11 cellular contexts compared by ENCODE assay signal in genomic region chr11:61700720-61701119, GRCh38. TPM values are rescaled to one million over a fixed set of nuclear protein-coding genes. Genes with fewer than 3 reads are reported as not detected.
DNase-seq lines count a peak whose midpoint lies in the region; ATAC-seq, FAIRE-seq and TF ChIP-seq lines count a peak whose summit lies in the region.
"Had no signal": no experiment of that assay in that cellular context is flagged by ENCODE, and none has a peak within 500 bp of the region (broad histone marks: within the 10 kb centered on the region; RNA-seq: fewer than 3 reads in every experiment).

No MANE protein-coding gene starts in this region.

- POLR2A ChIA-PET in Panc1 (lab: Charles Lee), result no interaction called here

- no peak overlapping the region for H3K4me3 ChIP-seq in Panc1 (ENCODE audit: low read depth in 2 of 2, low read length in 2 of 2)
- no peak overlapping the region for H3K4me3 ChIP-seq in mammary epithelial cell (replicated peaks in 1 of 3; ENCODE audit: insufficient read depth in 1 of 3, low read depth in 2 of 3, low read length in 3 of 3)
- H3K4me3 ChIP-seq in hepatocyte, result no peak overlapping the region
- no peak overlapping the region for H3K4me3 ChIP-seq in transverse colon
- H3K4me3 ChIP-seq: suprapubic skin had no signal

- H3K36me3 ChIP-seq in Panc1 (ENCODE audit: control insufficient read depth, insufficient read depth, low read length) (no peaks in the 10 kb centered on the region), mammary epithelial cell (ENCODE audit: insufficient read depth, low read length) (no peaks in the 10 kb centered on the region), hepatocyte (replicated peaks; ENCODE audit: insufficient read depth, low read depth) (no peaks in the 10 kb centered on the region), transverse colon (no peaks in the 10 kb centered on the region)
- H3K36me3 ChIP-seq: suprapubic skin had no signal

- no peaks in the 10 kb centered on the region for H3K79me2 ChIP-seq in mammary epithelial cell (ENCODE audit: insufficient read depth, low read length)
- H3K79me2 ChIP-seq in hepatocyte, result peaks cover 33% of the 10 kb centered on the region

- DNase-seq in Panc1 (ENCODE audit: low read depth, low spot score) (no peak), mammary epithelial cell (peak; percentile 19), hepatocyte (ENCODE audit: low spot score) (no peak), transverse colon (no peak), frontal cortex (ENCODE audit: low spot score in 2 of 2) (no peak), globus pallidus (ENCODE audit: low spot score) (no peak)
- no peak for DNase-seq in activated CD4-positive, alpha-beta T cell treated with anti-CD3 and anti-CD28 coated beads, Interleukin-2, amount 10 ng/mL, durations not matched to agents 24 days and 14 days
- DNase-seq: stimulated activated CD4-positive, alpha-beta T cell treated with anti-CD3 and anti-CD28 coated beads, Interleukin-4, amount 100 ng/mL, for 24 hours had no signal

- WGBS in mammary epithelial cell (ENCODE audit: low coverage, missing lambda C conversion rate), result 67% methylated on average over 8 of the region's 8 CpGs
- WGBS in hepatocyte (ENCODE audit: low lambda C conversion rate, missing lambda C conversion rate), result 91% methylated on average over 8 of the region's 8 CpGs
- WGBS in transverse colon (ENCODE audit: low coverage in 1 of 2), 2 donors, result 70 to 83% methylated on average over 2 to 8 of the region's 8 CpGs

- FAIRE-seq in frontal cortex (lab: Jason Lieb, UNC), result no peak

- H3K36me3 Mint-ChIP-seq in activated CD4-positive, alpha-beta T cell treated with anti-CD3 and anti-CD28 coated beads, Interleukin-2, amount 10 ng/mL, durations not matched to agents 24 days and 14 days (ENCODE audit: low read depth), result no peaks in the 10 kb centered on the region
- H3K36me3 Mint-ChIP-seq: mesothelial cell of epicardium had no signal

- no peaks in the 10 kb centered on the region for H3K27me3 Mint-ChIP-seq in activated CD4-positive, alpha-beta T cell treated with anti-CD3 and anti-CD28 coated beads, Interleukin-2, amount 10 ng/mL, durations not matched to agents 24 days and 14 days

- H3K4me1 ChIP-seq in Panc1 (ENCODE audit: control insufficient read depth, insufficient read depth, low read length), result peaks cover 57% of the 10 kb centered on the region
- H3K4me1 ChIP-seq in mammary epithelial cell (ENCODE audit: insufficient read depth, low read length), result peaks cover 57% of the 10 kb centered on the region
- H3K4me1 ChIP-seq in hepatocyte (ENCODE audit: insufficient read depth), result peaks cover 56% of the 10 kb centered on the region
- peaks cover 45 to 60% (median 57%) of the 10 kb centered on the region in 4 donors for H3K4me1 ChIP-seq in transverse colon

- no peak overlapping the region for H2AFZ ChIP-seq in mammary epithelial cell (ENCODE audit: low read depth, low read length)
- no peak overlapping the region for H2AFZ ChIP-seq in hepatocyte

- TF ChIP-seq CTCF in Panc1 (IDR thresholded peaks at IDR 0.05) (no peak), mammary epithelial cell (conservative IDR thresholded peaks at IDR 0.05 in 1 of 2, IDR thresholded peaks at IDR 0.05 in 1 of 2; ENCODE audit: extremely low read depth in 1 of 2, insufficient read depth in 1 of 2, low read depth in 1 of 2, low read length in 2 of 2) (no peak), hepatocyte (IDR thresholded peaks at IDR 0.05; ENCODE audit: poor library complexity) (no peak), transverse colon (IDR thresholded peaks at IDR 0.05) (no peak)

- H3K27ac Mint-ChIP-seq in activated CD4-positive, alpha-beta T cell treated with anti-CD3 and anti-CD28 coated beads, Interleukin-2, amount 10 ng/mL, durations not matched to agents 24 days and 14 days, result no peak overlapping the region
- H3K27ac Mint-ChIP-seq: mesothelial cell of epicardium; T-helper 1 cell treated with Interleukin-12 subunit alpha and Interleukin-12 subunit beta and Interleukin-4 antibody, amounts not matched to agents 30 μg/mL and 1 μg/mL, for 36 hours had no signal

- in situ Hi-C loops in Panc1 (cut with HindIII; ENCODE audit: low pct_unique_long_range_greater_than_20kb, low sequenced_read_pairs), result no loop called here
- in situ Hi-C loops in mammary epithelial cell (cut with MboI; ENCODE audit: low sequenced_read_pairs in 2 of 2), result no loop called here
- in situ Hi-C loops in transverse colon (cut with MboI; ENCODE audit: low pct_ligation_motif_present in 1 of 4, low pct_unique_long_range_greater_than_20kb in 1 of 4, low sequenced_read_pairs in 3 of 4), result no loop called here

- no peaks in the 10 kb centered on the region for H3K9me3 ChIP-seq in Panc1 (ENCODE audit: control insufficient read depth, insufficient read depth, low read depth, low read length)
- H3K9me3 ChIP-seq in mammary epithelial cell (replicated peaks; ENCODE audit: insufficient read depth, low read length), result no peaks in the 10 kb centered on the region
- H3K9me3 ChIP-seq in hepatocyte (ENCODE audit: low read depth), result no peaks in the 10 kb centered on the region
- H3K9me3 ChIP-seq in transverse colon, result no peaks in the 10 kb centered on the region
- H3K9me3 ChIP-seq: suprapubic skin had no signal

- H4K20me1 ChIP-seq in mammary epithelial cell (ENCODE audit: insufficient read depth, low read length), result no peaks in the 10 kb centered on the region
- peaks cover 4% of the 10 kb centered on the region for H4K20me1 ChIP-seq in hepatocyte (ENCODE audit: insufficient read depth, poor library complexity, severe bottlenecking)

- no peak for ATAC-seq in Panc1

- intact Hi-C loops in Panc1 (cut with micrococcal nuclease; ENCODE audit: unreplicated experiment), result no loop called here
- intact Hi-C loops in mammary epithelial cell (cut with micrococcal nuclease), result no loop called here
- intact Hi-C loops in transverse colon (cut with DNase I; ENCODE audit: low total_unique reads), result no loop called here
- intact Hi-C loops in activated CD4-positive, alpha-beta T cell treated with anti-CD3 and anti-CD28 coated beads, Interleukin-2, amount 10 ng/mL, durations not matched to agents 24 days and 14 days (cut with micrococcal nuclease), result no loop called here

- peak overlapping the region; percentile 48 for H3K4me2 ChIP-seq in mammary epithelial cell (ENCODE audit: insufficient read depth, low read depth, low read length)
- no peak overlapping the region for H3K4me2 ChIP-seq in hepatocyte

- no peak overlapping the region for H3K4me3 Mint-ChIP-seq in activated CD4-positive, alpha-beta T cell treated with anti-CD3 and anti-CD28 coated beads, Interleukin-2, amount 10 ng/mL, durations not matched to agents 24 days and 14 days
- H3K4me3 Mint-ChIP-seq: mesothelial cell of epicardium; T-helper 1 cell treated with Interleukin-12 subunit alpha and Interleukin-12 subunit beta and Interleukin-4 antibody, amounts not matched to agents 30 μg/mL and 1 μg/mL, for 36 hours had no signal

- peaks cover 28% of the 10 kb centered on the region for H3K4me1 Mint-ChIP-seq in activated CD4-positive, alpha-beta T cell treated with anti-CD3 and anti-CD28 coated beads, Interleukin-2, amount 10 ng/mL, durations not matched to agents 24 days and 14 days

- no peak for TF ChIP-seq POLR2A in transverse colon (IDR thresholded peaks at IDR 0.05)

- dilution Hi-C loops in mammary epithelial cell (cut with HindIII; ENCODE audit: low sequenced_read_pairs), result no loop called here

- CTCF ChIA-PET in Panc1 (lab: Charles Lee), result no interaction called here
- CTCF ChIA-PET in mammary epithelial cell (lab: Charles Lee; ENCODE audit: low non-redundant PET), result no interaction called here

- no peak overlapping the region for H3K9ac ChIP-seq in mammary epithelial cell (ENCODE audit: insufficient read depth, low read length)

- no peaks in the 10 kb centered on the region for H3K27me3 ChIP-seq in Panc1 (ENCODE audit: control insufficient read depth, insufficient read depth, low read length)
- H3K27me3 ChIP-seq in mammary epithelial cell (ENCODE audit: insufficient read depth, low read length), result no peaks in the 10 kb centered on the region
- H3K27me3 ChIP-seq in hepatocyte, result no peaks in the 10 kb centered on the region
- H3K27me3 ChIP-seq in transverse colon, result no peaks in the 10 kb centered on the region

- no peak for TF ChIP-seq EP300 in transverse colon (IDR thresholded peaks at IDR 0.05; ENCODE audit: low read depth)

- no peaks in the 10 kb centered on the region for H3K9me3 Mint-ChIP-seq in activated CD4-positive, alpha-beta T cell treated with anti-CD3 and anti-CD28 coated beads, Interleukin-2, amount 10 ng/mL, durations not matched to agents 24 days and 14 days
- H3K9me3 Mint-ChIP-seq: mesothelial cell of epicardium; T-helper 1 cell treated with Interleukin-12 subunit alpha and Interleukin-12 subunit beta and Interleukin-4 antibody, amounts not matched to agents 30 μg/mL and 1 μg/mL, for 36 hours had no signal

- H3K9me2 ChIP-seq in hepatocyte (replicated peaks; ENCODE audit: insufficient read depth), result no peaks in the 10 kb centered on the region

- BruUV-seq in Panc1 (replicated peaks; lab: Mats Ljungman, UMichigan) (no TSS peak), mammary epithelial cell (replicated peaks; lab: Mats Ljungman, UMichigan) (no TSS peak)

- H3K27ac ChIP-seq in Panc1 (ENCODE audit: low read length) (peak overlapping the region; percentile 44), mammary epithelial cell (ENCODE audit: insufficient read depth, low read depth, low read length) (no peak overlapping the region), hepatocyte (peak overlapping the region; percentile 24), transverse colon (peak overlapping the region; percentile 80 to 97 (median 85))

RNA-seq across cellular contexts. Expression of gene DAGLA, which starts 20.5 kb away (rescaled TPM):
- total RNA-seq in Panc1 (2021; ENCODE audit: unreplicated experiment), result 6.4 TPM
- 5.6 TPM for polyA plus RNA-seq in Panc1 (2012; ENCODE audit: insufficient read length)
- under 1 TPM; 0.33 to 0.67 TPM for total RNA-seq in mammary epithelial cell
- 0.08 TPM for polyA plus RNA-seq in mammary epithelial cell
- not detected for polyA minus RNA-seq in mammary epithelial cell
- 5.5 and 8.9 TPM in 2 replicates for total RNA-seq in hepatocyte
- polyA plus RNA-seq in hepatocyte, result 7.4 and 8.3 TPM in 2 replicates
- 10 to 100 TPM; 11.9 to 31.4 (median 17.0) TPM for total RNA-seq in transverse colon
- 4.9 TPM for total RNA-seq in frontal cortex
- 0.09 and 0.14 TPM in 2 replicates for total RNA-seq in activated CD4-positive, alpha-beta T cell treated with anti-CD3 and anti-CD28 coated beads, Interleukin-2, amount 10 ng/mL, durations not matched to agents 24 days and 14 days

RNA-seq across cellular contexts. Expression of gene MYRF, which starts 51.7 kb away (rescaled TPM):
- total RNA-seq in Panc1 (2021; ENCODE audit: unreplicated experiment) (2.8 TPM), mammary epithelial cell (under 1 TPM; under 0.01 to 0.26 TPM), hepatocyte (42.2 and 57.3 TPM in 2 replicates), transverse colon (10 to 100 TPM in 3 of 4 donors, 1 to 10 TPM in 1; 2.0 to 14.2 (median 10.7) TPM), frontal cortex (0.82 TPM)
- 3.7 TPM for polyA plus RNA-seq in Panc1 (2012; ENCODE audit: insufficient read length)
- polyA plus RNA-seq in mammary epithelial cell (0.16 TPM), hepatocyte (96.7 and 115 TPM in 2 replicates)
- not detected for polyA minus RNA-seq in mammary epithelial cell
- total RNA-seq in activated CD4-positive, alpha-beta T cell treated with anti-CD3 and anti-CD28 coated beads, Interleukin-2, amount 10 ng/mL, durations not matched to agents 24 days and 14 days, result 1.1 and 1.2 TPM in 2 replicates
